In the genomic region with DNA sequence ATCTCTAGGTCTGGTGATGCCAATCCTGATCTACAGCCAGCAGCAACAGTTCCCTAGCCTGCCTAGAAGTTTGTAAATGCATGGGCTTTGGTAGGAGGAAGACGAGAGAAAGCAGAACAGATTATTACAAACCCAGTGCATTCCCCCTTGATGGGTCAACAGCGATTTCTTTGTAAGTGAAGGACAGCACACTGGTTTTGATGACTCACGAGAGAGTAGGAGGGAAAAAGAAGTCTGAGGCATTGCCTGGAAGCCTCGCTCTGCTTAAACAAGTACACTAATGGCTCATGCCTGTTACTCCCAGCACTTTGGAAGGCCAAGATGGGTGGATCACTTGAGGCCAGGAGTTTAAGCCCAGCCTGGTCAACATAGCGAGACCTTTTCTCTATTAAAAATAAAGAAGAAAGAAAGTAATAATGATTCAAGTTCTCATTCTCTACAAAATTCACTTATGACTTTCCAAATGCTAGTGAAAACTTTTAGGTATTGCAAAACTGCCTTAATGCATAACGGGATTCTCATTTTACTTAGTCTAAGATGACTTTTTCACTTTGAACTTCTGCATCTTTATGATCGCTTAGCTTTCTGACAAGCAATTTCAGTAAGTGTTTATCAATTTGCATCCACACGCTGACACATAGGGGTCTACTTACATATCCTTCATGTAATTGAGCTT, we compare ENCODE assay signal across 9 cellular contexts. TPM values are rescaled to one million over a fixed set of nuclear protein-coding genes. Genes with fewer than 3 reads are reported as not detected.
DNase-seq lines count a peak whose midpoint lies in the region; ATAC-seq, FAIRE-seq and TF ChIP-seq lines count a peak whose summit lies in the region.
"Had no signal": no experiment of that assay in that cellular context is flagged by ENCODE, and none has a peak within 500 bp of the region (broad histone marks: within the 10 kb centered on the region; RNA-seq: fewer than 3 reads in every experiment).

No MANE protein-coding gene starts in this region.

- H3K27me3 ChIP-seq in lower lobe of right lung (ENCODE audit: low read depth) (no peaks in the 10 kb centered on the region), thyroid gland (no peaks in the 10 kb centered on the region)
- H3K27me3 ChIP-seq: neutrophil had no signal

- H3K4me2 ChIP-seq in A549: peak overlapping the region; percentile 53

- ATAC-seq in A549 (peak; percentile 90 to 92), lower lobe of right lung (peak; percentile 66 to 78), HG03521 (IDR thresholded peaks at IDR 0.05; ENCODE audit: unreplicated experiment) (no peak), GM18873 (IDR thresholded peaks at IDR 0.05; ENCODE audit: low FRiP score, unreplicated experiment) (no peak), HG03439 (IDR thresholded peaks at IDR 0.05; ENCODE audit: unreplicated experiment) (no peak)

- H3K27ac ChIP-seq in A549 (peak overlapping the region; percentile 42 to 53), lower lobe of right lung (no peak overlapping the region), thyroid gland (no peak overlapping the region)
- H3K27ac ChIP-seq: neutrophil had no signal

- H3K4me3 ChIP-seq in A549 (no peak overlapping the region), lower lobe of right lung (no peak overlapping the region), thyroid gland (replicated peaks in 1 of 3) (no peak overlapping the region)

- POLR2A ChIA-PET in A549 (lab: Yijun Ruan, JAX): interaction anchor here (0.7 kb wide), 1 partner anchor 47 kb away, joined by 3 read pairs; the partner anchor contains the start of gene USPL1

- peak; percentile 13 to 73 for DNase-seq in A549 (ENCODE audit: low read depth in 1 of 2, low spot score in 1 of 2)
- peak; percentile 95 for DNase-seq in HT1080 (ENCODE audit: low read depth)
- DNase-seq in brain pericyte (ENCODE audit: low read depth, low spot score): peak; percentile 54
- DNase-seq in lower lobe of right lung: no peak
- DNase-seq in thyroid gland: no peak

- intact Hi-C loops in lower lobe of right lung (cut with DNase I): no loop called here
- intact Hi-C loops in thyroid gland (cut with DNase I): no loop called here

- CTCF ChIA-PET in A549 (lab: Yijun Ruan, JAX): interaction anchor here (0.9 kb wide), 1 partner anchor 295 kb away, joined by 3 read pairs; no protein-coding TSS in a partner anchor

- TF ChIP-seq POLR2A in A549 (IDR thresholded peaks at IDR 0.05; ENCODE audit: low read length): no peak
- TF ChIP-seq POLR2A in thyroid gland (IDR thresholded peaks at IDR 0.05): no peak

- H3K4me1 ChIP-seq in A549 (peaks cover 22% of the 10 kb centered on the region), lower lobe of right lung (peaks cover 8% of the 10 kb centered on the region), thyroid gland (peaks cover 4 to 6% of the 10 kb centered on the region in 2 donors)

- WGBS in A549 (ENCODE audit: missing lambda C conversion rate): 35% methylated on average over 8 of the region's 8 CpGs
- 83 to 86% methylated on average over 8 of the region's 8 CpGs for WGBS in thyroid gland, 2 donors

- H3K9me3 ChIP-seq in A549 (no peaks in the 10 kb centered on the region), lower lobe of right lung (no peaks in the 10 kb centered on the region), thyroid gland (no peaks in the 10 kb centered on the region)
- H3K9me3 ChIP-seq: neutrophil had no signal

- no peak for TF ChIP-seq CTCF in A549 (IDR thresholded peaks at IDR 0.05)
- no peak for TF ChIP-seq CTCF in lower lobe of right lung (IDR thresholded peaks at IDR 0.05)
- TF ChIP-seq CTCF in thyroid gland (IDR thresholded peaks at IDR 0.05): no peak

- TF ChIP-seq EP300 in A549 (IDR thresholded peaks at IDR 0.05): no peak

- no peak for FAIRE-seq in A549 (lab: Jason Lieb, UNC)

- H3K36me3 ChIP-seq in lower lobe of right lung (no peaks in the 10 kb centered on the region), thyroid gland (no peaks in the 10 kb centered on the region)
- H3K36me3 ChIP-seq: neutrophil had no signal

- TF ChIP-seq RAD21 in A549 (conservative IDR thresholded peaks at IDR 0.05 in 1 of 2, IDR thresholded peaks at IDR 0.05 in 1 of 2): no peak

TF ChIP-seq in A549, 52 proteins besides CTCF, POLR2A, EP300 and RAD21:
- TF ChIP-seq, protein P1, sequence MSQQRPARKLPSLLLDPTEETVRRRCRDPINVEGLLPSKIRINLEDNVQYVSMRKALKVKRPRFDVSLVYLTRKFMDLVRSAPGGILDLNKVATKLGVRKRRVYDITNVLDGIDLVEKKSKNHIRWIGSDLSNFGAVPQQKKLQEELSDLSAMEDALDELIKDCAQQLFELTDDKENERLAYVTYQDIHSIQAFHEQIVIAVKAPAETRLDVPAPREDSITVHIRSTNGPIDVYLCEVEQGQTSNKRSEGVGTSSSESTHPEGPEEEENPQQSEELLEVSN (IDR thresholded peaks at IDR 0.05; ENCODE audit: borderline replicate concordance, low read depth): peak; percentile 50; the same call in 1 of the 2 replicates
- TF ChIP-seq JUN (IDR thresholded peaks at IDR 0.05) (no peak), JUNB (IDR thresholded peaks at IDR 0.05) (no peak), BHLHE40 (IDR thresholded peaks at IDR 0.05; ENCODE audit: low read depth, low read length) (no peak), MAX (IDR thresholded peaks at IDR 0.05) (peak; percentile 57), FOSL2 (IDR thresholded peaks at IDR 0.05) (no peak), FOSL2 (CRISPR knock-in tag; IDR thresholded peaks at IDR 0.05) (peak; percentile 67; the same call in 1 of the 2 replicates), MAFK (IDR thresholded peaks at IDR 0.05; ENCODE audit: partially characterized antibody) (no peak)

RNA-seq across cellular contexts. Expression of gene USPL1, which starts 47.7 kb away (rescaled TPM):
- polyA plus RNA-seq in A549 (2011; rRNA removed): 22.7 and 23.0 TPM in 2 replicates
- polyA plus RNA-seq in A549 (2012; cell fraction: cytosol; rRNA removed): 4.1 and 4.5 TPM in 2 replicates
- polyA plus RNA-seq in A549 (2012; cell fraction: nucleus; rRNA removed): 5.4 and 7.7 TPM in 2 replicates
- polyA plus RNA-seq in A549 (2017; fragmentation: RNase III; extraction: RNeasy Plus Mini Kit Qiagen cat#74134 plus additional on column Dnase treatment): 7.4 to 8.1 TPM (median 7.6 TPM) in 3 replicates
- 12.1 and 13.9 TPM in 2 replicates for polyA minus RNA-seq in A549 (2011; rRNA and poly(A)+ RNA removed)
- 10.7 and 13.5 TPM in 2 replicates for total RNA-seq in HT1080 (2014; rRNA removed; shearing (Covaris generic))
- 10.5 and 13.0 TPM in 2 replicates for polyA plus RNA-seq in HT1080 (2015; cell fraction: cytosol; rRNA removed)
- 38.7 and 40.0 TPM in 2 replicates for polyA plus RNA-seq in HT1080 (2015; cell fraction: nucleus; rRNA removed)
- total RNA-seq in lower lobe of right lung: 14.9 TPM
- total RNA-seq in thyroid gland: 10 to 100 TPM; 23.6 to 31.0 (median 27.5) TPM

Comparison
In these comparisons a context has a peak if more than half of its experiments do, and no peak if none do; other contexts are left out.
1. ATAC-seq: peak in A549 (2 of 2) and lower lobe of right lung (2 of 2); none in HG03521 (single experiment), GM18873 (single experiment) and HG03439 (single experiment).
2. DNase-seq: peak in A549 (2 of 2), HT1080 (single experiment) and brain pericyte (single experiment); none in lower lobe of right lung (single experiment) and thyroid gland (0 of 2).
3. H3K27ac ChIP-seq: peak in A549 (2 of 2); none in lower lobe of right lung (single experiment) and thyroid gland (0 of 3).